ENCODE assay signal across 18 cellular contexts in the genomic region with DNA sequence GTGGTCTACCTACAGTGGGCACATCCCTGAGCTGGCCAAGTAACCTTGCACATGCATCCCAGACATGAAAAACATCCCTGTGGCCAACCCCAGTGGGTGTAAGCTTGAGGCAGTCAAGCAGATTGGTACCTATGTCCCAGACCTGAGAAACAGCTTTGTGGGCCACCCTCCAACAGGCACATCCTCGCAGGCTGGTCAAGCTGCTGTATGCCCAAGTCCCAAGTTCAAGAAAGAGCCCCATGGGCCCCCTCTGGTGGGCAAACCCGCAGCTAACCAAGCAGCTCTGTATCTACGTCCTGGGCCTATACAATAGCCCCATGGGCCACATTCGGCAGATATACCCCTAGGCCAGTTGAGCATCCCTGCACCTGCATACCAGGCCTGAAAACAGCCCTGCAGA.
A peak's percentile ranks its signal among the peaks of the same experiment; 100 is the strongest.
DNase-seq lines count a peak whose midpoint lies in the region; ATAC-seq, FAIRE-seq and TF ChIP-seq lines count a peak whose summit lies in the region.
"Had no signal": no experiment of that assay in that cellular context is flagged by ENCODE, and none has a peak within 500 bp of the region (broad histone marks: within the 10 kb centered on the region; RNA-seq: fewer than 3 reads in every experiment).

No MANE protein-coding gene starts in this region.

- no peak overlapping the region for H4K91ac ChIP-seq in H1 (replicated peaks; ENCODE audit: insufficient read length, low read length)

- no peak overlapping the region for H2BK12ac ChIP-seq in H1 (ENCODE audit: low read depth, low read length)

- RAD21 ChIA-PET in HCT116 (lab: Charles Lee; ENCODE audit: low non-redundant PET in 1 of 2, low total read pairs in 2 of 2, uncharacterized antibody in 2 of 2, unreplicated experiment in 2 of 2): no interaction called here

- H3K27me3 Mint-ChIP-seq in HFFc6 (ENCODE audit: insufficient read depth): no peaks in the 10 kb centered on the region

- H2BK20ac ChIP-seq in H1 (ENCODE audit: low read length): no peak overlapping the region

- H3K4me3 ChIP-seq in HCT116 (replicated peaks in 1 of 2; ENCODE audit: low read depth in 1 of 2, low read length in 2 of 2) (no peak overlapping the region), H1 (ENCODE audit: extremely low read depth in 1 of 4, insufficient read depth in 2 of 4, low read depth in 3 of 4, low read length in 4 of 4) (no peak overlapping the region), HepG2 (replicated peaks in 1 of 3; ENCODE audit: insufficient read depth in 1 of 3, low read depth in 2 of 3, low read length in 3 of 3) (no peak overlapping the region)
- H3K4me3 ChIP-seq: SJSA1 had no signal

- POLR2A ChIA-PET in HCT116 (lab: Charles Lee) (no interaction called here), H1 (lab: Charles Lee; ENCODE audit: partially characterized antibody) (no interaction called here), HepG2 (lab: Yijun Ruan, JAX) (no interaction called here)

- peak; percentile 64 for ATAC-seq in HCT116
- peak; percentile 68 for ATAC-seq in HepG2
- ATAC-seq in HG03457 (IDR thresholded peaks at IDR 0.05; ENCODE audit: unreplicated experiment): no peak
- no peak for ATAC-seq in GM18498 (IDR thresholded peaks at IDR 0.05; ENCODE audit: unreplicated experiment)

- no peaks in the 10 kb centered on the region for H3K79me1 ChIP-seq in H1 (ENCODE audit: low read depth, low read length)

- no TSS peak for BruUV-seq in HCT116 (replicated peaks; lab: Mats Ljungman, UMichigan)
- no TSS peak for BruUV-seq in HepG2 (replicated peaks; lab: Mats Ljungman, UMichigan)

- H3K4me1 ChIP-seq in HCT116 (ENCODE audit: control insufficient read depth in 1 of 2, insufficient read depth in 2 of 2, low read length in 2 of 2) (no peaks in the 10 kb centered on the region), H1 (replicated peaks in 1 of 4; ENCODE audit: control insufficient read depth in 3 of 4, insufficient read depth in 4 of 4, low read length in 3 of 4) (no peaks in the 10 kb centered on the region), HepG2 (ENCODE audit: insufficient read depth, low read length) (no peaks in the 10 kb centered on the region)
- H3K4me1 ChIP-seq: Caco-2, SJSA1 had no signal

- no peak for TF ChIP-seq POLR2A in HCT116 (IDR thresholded peaks at IDR 0.05; ENCODE audit: borderline replicate concordance, extremely low read depth, insufficient read depth, insufficient read length)
- no peak for TF ChIP-seq POLR2A in H1 (IDR thresholded peaks at IDR 0.05; ENCODE audit: control extremely low read depth in 1 of 2, low read depth in 2 of 2, low read length in 2 of 2)
- TF ChIP-seq POLR2A in HepG2 (IDR thresholded peaks at IDR 0.05; ENCODE audit: insufficient read depth in 1 of 2, low read depth in 2 of 2, low read length in 2 of 2): no peak

- FAIRE-seq in H1 (lab: Jason Lieb, UNC) (no peak), HepG2 (lab: Jason Lieb, UNC) (no peak)
- FAIRE-seq: A204.1, HTR-8/SVneo had no signal

- no peaks in the 10 kb centered on the region for H3K79me2 ChIP-seq in HCT116 (ENCODE audit: insufficient read depth, low read length)
- H3K79me2 ChIP-seq in H1 (ENCODE audit: control insufficient read depth in 1 of 2, insufficient read depth in 2 of 2, low read length in 2 of 2): no peaks in the 10 kb centered on the region
- no peaks in the 10 kb centered on the region for H3K79me2 ChIP-seq in HepG2 (ENCODE audit: insufficient read depth, low read length)

- H2AK5ac ChIP-seq in H1 (ENCODE audit: low read depth, low read length): no peak overlapping the region

- H4K8ac ChIP-seq in H1 (ENCODE audit: extremely low read depth, insufficient read depth, low read length): no peak overlapping the region; the same call in 1 of the 2 replicates

- H2AFZ ChIP-seq in HCT116 (ENCODE audit: low read depth, low read length, poor library complexity, severe bottlenecking): no peak overlapping the region
- no peak overlapping the region; the same call in none of the 2 replicates for H2AFZ ChIP-seq in H1 (ENCODE audit: low read length)
- no peak overlapping the region for H2AFZ ChIP-seq in HepG2 (ENCODE audit: low read length)

- H3K27ac ChIP-seq in HCT116 (ENCODE audit: low read depth, low read length) (no peak overlapping the region), H1 (ENCODE audit: low read depth, low read length) (no peak overlapping the region), HepG2 (ENCODE audit: extremely low read length, insufficient read depth, low read length) (no peak overlapping the region)
- H3K27ac ChIP-seq: C4-2B, SJSA1 had no signal

- H2BK15ac ChIP-seq in H1 (ENCODE audit: low read length): no peak overlapping the region

- H3K4me2 ChIP-seq in HCT116 (ENCODE audit: low read length) (no peak overlapping the region), H1 (ENCODE audit: insufficient read depth in 1 of 2, low read depth in 2 of 2, low read length in 2 of 2) (no peak overlapping the region), HepG2 (ENCODE audit: low read depth, low read length) (no peak overlapping the region)

- no peak overlapping the region for H3K9ac ChIP-seq in HCT116 (ENCODE audit: low read length)
- no peak overlapping the region for H3K9ac ChIP-seq in H1 (replicated peaks in 1 of 4; ENCODE audit: extremely low read depth in 1 of 4, low read depth in 3 of 4, low read length in 3 of 4)
- H3K9ac ChIP-seq in HepG2 (ENCODE audit: insufficient read depth, low read depth, low read length): no peak overlapping the region

- H3K56ac ChIP-seq in H1 (replicated peaks; ENCODE audit: insufficient read length, low read depth, low read length): no peak overlapping the region

- H4K5ac ChIP-seq in H1 (ENCODE audit: insufficient read length, low read depth, low read length): no peak overlapping the region

- DNase-seq in ELF-1 (ENCODE audit: low read depth, low spot score) (peak; percentile 6), HCT116 (ENCODE audit: low read depth, low spot score) (no peak), H1 (ENCODE audit: low read depth in 1 of 2, low spot score in 2 of 2) (peak; percentile 13 to 58), HepG2 (ENCODE audit: low spot score) (no peak), HFFc6 (no peak)
- no peak for DNase-seq in activated T-cell treated with anti-CD3 and anti-CD28 coated beads, Interleukin-2, amount 50 U/mL, for 48 hours
- DNase-seq: Caco-2, HCEC 1CT, NCI-H1436 treated with DMSO at 0.1 percent for 48 hours, NCI-H2081, NCI-H2227 treated with DMSO at 0.1 percent for 48 hours, NCI-H524 treated with DMSO at 0.1 percent for 48 hours had no signal

- H3K36me3 ChIP-seq in HCT116 (ENCODE audit: control insufficient read depth in 1 of 2, insufficient read depth in 2 of 2, low read length in 2 of 2) (no peaks in the 10 kb centered on the region), H1 (ENCODE audit: control insufficient read depth in 2 of 4, insufficient read depth in 4 of 4, low read length in 3 of 4) (no peaks in the 10 kb centered on the region), HepG2 (replicated peaks in 1 of 2; ENCODE audit: control insufficient read depth in 1 of 2, insufficient read depth in 2 of 2, low read length in 2 of 2) (no peaks in the 10 kb centered on the region)
- H3K36me3 ChIP-seq: SJSA1 had no signal

- intact Hi-C loops in HCT116 (cut with micrococcal nuclease) (no loop called here), HepG2 (cut with micrococcal nuclease; ENCODE audit: unreplicated experiment) (no loop called here)

- H3K23ac ChIP-seq in H1 (ENCODE audit: insufficient read length): no peak overlapping the region

- H3K14ac ChIP-seq in H1 (ENCODE audit: insufficient read length): no peak overlapping the region

- in situ Hi-C loops in HepG2 (cut with HindIII; ENCODE audit: extremely low pct_ligation_motif_present, low pct_unique_long_range_greater_than_20kb): no loop called here

- TF ChIP-seq EP300 in H1 (IDR thresholded peaks at IDR 0.05; ENCODE audit: borderline replicate concordance in 1 of 2, low read depth in 2 of 2, low read length in 2 of 2) (no peak), HepG2 (IDR thresholded peaks at IDR 0.05; ENCODE audit: low read depth in 2 of 2, low read length in 2 of 2) (no peak), HepG2 (CRISPR knock-in tag; IDR thresholded peaks at IDR 0.05; ENCODE audit: borderline replicate concordance) (no peak)

- no peak overlapping the region for H3K4ac ChIP-seq in H1 (replicated peaks; ENCODE audit: insufficient read length, low read depth, low read length)

- H3K18ac ChIP-seq in H1 (ENCODE audit: extremely low read depth, low read length): no peak overlapping the region

- TF ChIP-seq RAD21 in HCT116 (IDR thresholded peaks at IDR 0.05; ENCODE audit: low read depth): peak; percentile 12; the same call in 1 of the 2 replicates
- TF ChIP-seq RAD21 in H1 (IDR thresholded peaks at IDR 0.05 in 1 of 2, conservative IDR thresholded peaks at IDR 0.05 in 1 of 2; ENCODE audit: low read depth in 2 of 2, low read length in 2 of 2): peak; percentile 31 to 60; a peak in 3 of 4 replicates
- no peak for TF ChIP-seq RAD21 in HepG2 (CRISPR knock-in tag; IDR thresholded peaks at IDR 0.05)

- H3K4me1 Mint-ChIP-seq in HFFc6 (ENCODE audit: low read depth): no peaks in the 10 kb centered on the region

- H3K9me3 ChIP-seq in HCT116 (ENCODE audit: control insufficient read depth in 1 of 2, insufficient read depth in 1 of 2, low read depth in 1 of 2, low read length in 2 of 2) (no peaks in the 10 kb centered on the region), H1 (ENCODE audit: insufficient read depth in 2 of 2, low read depth in 1 of 2, low read length in 1 of 2) (peaks cover 0 to 6% of the 10 kb centered on the region in 2 experiments; a peak in 1 of 4 replicates), HepG2 (ENCODE audit: low read length) (no peaks in the 10 kb centered on the region)
- H3K9me3 ChIP-seq: Caco-2, SJSA1 had no signal

- H3K23me2 ChIP-seq in H1 (ENCODE audit: low read depth, low read length): no peaks in the 10 kb centered on the region

- WGBS in H1 (ENCODE audit: extremely low coverage in 1 of 2, insufficient coverage in 1 of 2, insufficient read length in 1 of 2, insufficient replicate concordance in 2 of 2, low coverage in 1 of 2, low lambda C conversion rate in 2 of 2, missing lambda C conversion rate in 1 of 2), 2 experiments: 85% methylated on average over 4 of the region's 4 CpGs; no CpG with 5 or more reads in 1 of the 2 experiments
- WGBS in HepG2 (ENCODE audit: low lambda C conversion rate): no CpG with 5 or more reads among the region's 4 CpGs

- H3K27me3 ChIP-seq in HCT116 (ENCODE audit: insufficient read depth, low read length) (no peaks in the 10 kb centered on the region), H1 (replicated peaks in 1 of 4; ENCODE audit: control insufficient read depth in 3 of 4, extremely low read depth in 1 of 4, insufficient read depth in 3 of 4, low read length in 3 of 4) (no peaks in the 10 kb centered on the region), HepG2 (ENCODE audit: control insufficient read depth in 1 of 2, insufficient read depth in 2 of 2, low read length in 2 of 2) (no peaks in the 10 kb centered on the region)
- H3K27me3 ChIP-seq: SJSA1 had no signal

- TF ChIP-seq CTCF in HCT116 (IDR thresholded peaks at IDR 0.05 in 2 of 3, conservative IDR thresholded peaks at IDR 0.05 in 1 of 3; ENCODE audit: borderline replicate concordance in 1 of 3, insufficient read depth in 1 of 3, low read depth in 2 of 3, low read length in 2 of 3) (peak in 2 of 3 experiments; percentile 18 to 23; a peak in 2 of 6 replicates), H1 (IDR thresholded peaks at IDR 0.05; ENCODE audit: control extremely low read depth in 1 of 3, insufficient read depth in 1 of 3, low read depth in 1 of 3, low read length in 3 of 3) (peak; percentile 28 to 51 (median 45)), HepG2 (CRISPR knock-in tag; IDR thresholded peaks at IDR 0.05) (no peak), HFFc6 (IDR thresholded peaks at IDR 0.05) (no peak)

- CTCF ChIA-PET in HCT116 (lab: Charles Lee): no interaction called here
- CTCF ChIA-PET in H1 (lab: Charles Lee; ENCODE audit: partially characterized antibody): interaction anchor here (0.7 to 2.8 kb wide), 17 partner anchors 12 to 706 kb away, joined by 3 to 9 read pairs (median 4); partner anchors contain the start of gene GPR149
- CTCF ChIA-PET in HepG2 (lab: Yijun Ruan, JAX; ENCODE audit: low intra/inter-chr PET ratio, low total read pairs): no interaction called here

- no peak overlapping the region for H3K4me3 Mint-ChIP-seq in HFFc6

- no peaks in the 10 kb centered on the region for H3K36me3 Mint-ChIP-seq in HFFc6 (ENCODE audit: low read depth)

- no peaks in the 10 kb centered on the region for H3K9me2 ChIP-seq in HCT116 (ENCODE audit: insufficient read depth)

- H3K9me3 Mint-ChIP-seq in HFFc6: peaks cover 46% of the 10 kb centered on the region

- no peaks in the 10 kb centered on the region for H4K20me1 ChIP-seq in HCT116 (ENCODE audit: insufficient read depth)
- H4K20me1 ChIP-seq in H1 (replicated peaks in 1 of 2; ENCODE audit: control insufficient read depth in 1 of 2, insufficient read depth in 2 of 2, low read length in 2 of 2): no peaks in the 10 kb centered on the region
- no peaks in the 10 kb centered on the region for H4K20me1 ChIP-seq in HepG2 (ENCODE audit: insufficient read depth, low read length)

- H2BK5ac ChIP-seq in H1 (ENCODE audit: low read depth, low read length): no peak overlapping the region

- no peak overlapping the region for H3K27ac Mint-ChIP-seq in HFFc6

- H2BK120ac ChIP-seq in H1 (replicated peaks; ENCODE audit: low read depth, low read length): no peak overlapping the region

Comparison
In these comparisons a context has a peak if more than half of its experiments do, and no peak if none do; other contexts are left out.
1. DNase-seq: peak in ELF-1 (single experiment) and H1 (2 of 2); none in HCT116 (single experiment), HepG2 (single experiment), activated T-cell treated with anti-CD3 and anti-CD28 coated beads, Interleukin-2, amount 50 U/mL, for 48 hours (0 of 2) and HFFc6 (single experiment).
2. ATAC-seq: peak in HCT116 (single experiment) and HepG2 (single experiment); none in HG03457 (single experiment) and GM18498 (single experiment).
3. CTCF ChIP-seq: peak in HCT116 (2 of 3) and H1 (3 of 3); none in HepG2 (single experiment) and HFFc6 (single experiment).